ENCODE assay signal across 7 cellular contexts in the genomic region with DNA sequence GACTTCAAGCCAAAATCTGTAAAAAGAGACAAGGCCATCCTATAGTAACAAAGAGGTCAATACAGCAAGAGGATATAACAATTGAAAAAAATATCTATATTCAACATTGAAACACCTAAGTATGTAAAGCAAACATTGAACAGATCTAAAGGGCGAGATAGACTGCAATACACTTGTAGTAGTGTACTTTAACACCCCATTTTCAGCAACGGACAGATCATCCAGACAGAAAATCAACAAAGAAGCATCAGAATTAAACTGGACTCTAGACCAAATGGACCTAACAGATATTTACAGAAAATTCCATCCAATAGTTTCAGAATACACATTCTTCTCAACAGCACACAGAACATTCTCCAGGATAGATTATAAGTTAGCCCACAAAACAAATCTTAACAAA. TPM values are rescaled to one million over a fixed set of nuclear protein-coding genes. Genes with fewer than 3 reads are reported as not detected.
"Had no signal": no experiment of that assay in that cellular context is flagged by ENCODE, and none has a peak within 500 bp of the region (broad histone marks: within the 10 kb centered on the region; RNA-seq: fewer than 3 reads in every experiment).

No MANE protein-coding gene starts in this region.

- FAIRE-seq: HTR-8/SVneo, K562 had no signal

- DNase-seq: IMR-90, KBM-7, KG1 had no signal

- H3K4me3 ChIP-seq: K562 had no signal

- H3K27ac ChIP-seq: HL-60 had no signal

RNA-seq across cellular contexts. Expression of gene SIAH3, which starts 28.7 kb away (rescaled TPM):
- total RNA-seq: IMR-90, K562 had no signal
- polyA plus RNA-seq: IgD-negative memory B cell, K562 had no signal
